Comparison of ENCODE assay signal across 25 cellular contexts in the genomic region with DNA sequence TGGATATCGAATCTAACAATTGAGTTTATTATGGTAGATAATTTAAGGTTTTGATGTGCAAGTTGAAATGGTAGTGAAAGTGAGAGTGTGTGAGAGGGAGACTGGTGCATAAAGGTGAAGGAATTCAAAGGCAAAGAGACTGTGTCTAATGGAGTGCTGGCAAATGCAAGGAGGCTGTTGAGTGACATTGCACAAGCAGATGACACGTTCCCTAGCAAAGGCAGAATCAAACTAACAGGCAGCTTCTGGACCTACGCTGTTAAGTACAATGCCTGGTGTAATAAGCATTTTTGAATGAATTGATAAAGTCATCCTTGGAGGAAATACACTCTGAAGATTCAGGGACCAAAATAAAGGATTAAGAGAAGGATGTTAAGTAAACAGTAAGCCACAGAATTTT.
"Had no signal": no experiment of that assay in that cellular context is flagged by ENCODE, and none has a peak within 500 bp of the region (broad histone marks: within the 10 kb centered on the region; RNA-seq: fewer than 3 reads in every experiment).

No MANE protein-coding gene starts in this region.

- H3K4me3 ChIP-seq: adrenal gland, ascending aorta, dorsolateral prefrontal cortex, esophagus squamous epithelium, gastrocnemius medialis, right lobe of liver, skin epidermis, tibial artery had no signal

- DNase-seq: activated B cell treated with CpG ODN at 0.5 μM for 24 hours; activated CD4-positive, alpha-beta T cell treated with anti-CD3 and anti-CD28 coated beads for 36 hours; activated CD4-positive, alpha-beta T cell treated with anti-CD3 and anti-CD28 coated beads, Interleukin-2, amount 50 U/mL, for 4 hours; activated CD8-positive, alpha-beta memory T cell treated with anti-CD3 and anti-CD28 coated beads for 24 hours; activated CD8-positive, alpha-beta memory T cell treated with anti-CD3 and anti-CD28 coated beads, Interleukin-2, amount 50 U/mL, for 4 hours; activated T-cell treated with anti-CD3 and anti-CD28 coated beads, Interleukin-2, amount 50 U/mL, for 24 hours; adrenal gland; brain microvascular endothelial cell; central memory CD4-positive, alpha-beta T cell; dorsolateral prefrontal cortex; esophagus squamous epithelium; gastrocnemius medialis; hypothalamus; left ventricle myocardium superior; mammary epithelial cell; midbrain; natural killer cell; occipital lobe; right lobe of liver; stimulated activated CD4-positive, alpha-beta T cell treated with anti-CD3 and anti-CD28 coated beads, Interleukin-1b, Interleukin-23, amount 100 ng/mL, for 48 hours; stimulated activated naive CD8-positive, alpha-beta T cell treated with anti-CD3 and anti-CD28 coated beads, Interleukin-15, amount 100 ng/mL, for 72 hours; T-helper 9 cell; tibial artery had no signal
